In the genomic region with DNA sequence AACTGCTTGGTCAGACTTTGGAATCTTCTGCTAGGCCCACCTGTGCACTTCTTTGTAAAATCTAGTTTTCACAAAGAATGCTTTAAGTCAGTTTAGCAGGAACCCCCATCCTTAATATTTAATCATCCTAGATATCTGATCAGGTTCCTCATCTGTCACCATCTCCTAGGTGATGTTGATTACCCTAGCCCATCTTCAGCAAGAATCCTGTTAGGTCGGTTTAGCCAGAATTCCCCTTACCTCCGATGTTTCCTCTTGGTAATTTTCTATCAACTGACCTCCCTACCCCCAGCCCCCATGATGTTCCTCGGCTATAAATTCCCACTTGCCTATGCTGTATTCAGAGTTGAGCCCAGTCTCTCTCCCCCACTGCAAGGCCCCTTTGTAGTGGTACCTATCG, we compare ENCODE assay signal across 1 cellular context.
TF ChIP-seq lines count a peak whose summit lies in the region.

No MANE protein-coding gene starts in this region.

TF ChIP-seq in WTC11, 78 proteins besides CTCF, POLR2A, EP300 and RAD21:
- TF ChIP-seq ELF4 (CRISPR knock-in tag; IDR thresholded peaks at IDR 0.05; ENCODE audit: low read depth): no peak
- no peak for TF ChIP-seq MAX (CRISPR knock-in tag; IDR thresholded peaks at IDR 0.05)
- TF ChIP-seq, protein P1, sequence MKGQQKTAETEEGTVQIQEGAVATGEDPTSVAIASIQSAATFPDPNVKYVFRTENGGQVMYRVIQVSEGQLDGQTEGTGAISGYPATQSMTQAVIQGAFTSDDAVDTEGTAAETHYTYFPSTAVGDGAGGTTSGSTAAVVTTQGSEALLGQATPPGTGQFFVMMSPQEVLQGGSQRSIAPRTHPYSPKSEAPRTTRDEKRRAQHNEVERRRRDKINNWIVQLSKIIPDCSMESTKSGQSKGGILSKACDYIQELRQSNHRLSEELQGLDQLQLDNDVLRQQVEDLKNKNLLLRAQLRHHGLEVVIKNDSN (CRISPR knock-in tag; IDR thresholded peaks at IDR 0.05): no peak
- no peak for TF ChIP-seq EMX1 (CRISPR knock-in tag; IDR thresholded peaks at IDR 0.05)
- no peak for TF ChIP-seq ZNF219 (CRISPR knock-in tag; IDR thresholded peaks at IDR 0.05; ENCODE audit: borderline replicate concordance)
- TF ChIP-seq, protein P2, sequence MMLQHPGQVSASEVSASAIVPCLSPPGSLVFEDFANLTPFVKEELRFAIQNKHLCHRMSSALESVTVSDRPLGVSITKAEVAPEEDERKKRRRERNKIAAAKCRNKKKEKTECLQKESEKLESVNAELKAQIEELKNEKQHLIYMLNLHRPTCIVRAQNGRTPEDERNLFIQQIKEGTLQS (CRISPR knock-in tag; conservative IDR thresholded peaks at IDR 0.05): no peak
- TF ChIP-seq NFYB (CRISPR knock-in tag; conservative IDR thresholded peaks at IDR 0.05; ENCODE audit: low read depth): no peak
- no peak for TF ChIP-seq ZNF121 (CRISPR knock-in tag; IDR thresholded peaks at IDR 0.05)
